9 cellular contexts compared by ENCODE assay signal in the genomic region with DNA sequence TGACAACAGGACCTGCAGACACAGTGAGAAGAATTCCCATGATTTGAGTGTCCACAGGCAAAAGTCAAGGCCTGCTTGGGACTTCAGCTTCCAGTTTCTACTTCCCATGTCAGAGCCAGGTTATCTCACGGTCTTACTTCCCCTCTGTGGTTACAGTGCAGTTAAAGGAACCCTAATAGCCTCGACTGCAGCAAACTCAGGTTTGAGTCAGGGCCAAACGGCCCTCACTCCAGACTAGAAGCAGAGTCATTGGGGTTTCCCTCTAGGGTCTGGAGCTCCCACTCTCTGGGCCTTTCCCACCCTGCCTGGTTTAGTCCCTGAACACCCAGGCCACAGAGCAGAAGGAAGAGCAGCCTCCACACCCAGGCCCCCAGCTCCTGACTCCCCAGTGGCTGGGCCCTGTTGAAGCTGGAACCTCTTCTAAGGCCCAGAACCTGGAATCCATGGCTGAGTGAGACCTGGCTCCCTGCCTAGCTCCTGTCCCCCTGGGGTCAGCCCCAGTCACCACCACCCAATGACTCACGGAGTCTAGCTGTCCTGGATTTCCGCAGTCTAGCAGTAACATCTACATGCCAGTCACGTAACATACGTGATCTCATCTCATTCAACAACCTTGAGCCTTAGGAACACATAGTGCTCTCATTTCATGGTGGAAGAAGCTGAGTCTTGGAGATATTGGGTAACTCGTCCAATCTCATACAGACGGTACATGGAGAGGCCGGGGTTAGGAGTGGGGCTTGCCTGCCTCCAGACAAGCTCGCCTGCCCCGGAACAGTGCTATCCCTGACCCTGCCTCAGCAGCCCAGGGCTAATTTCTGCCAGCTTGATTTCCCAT. TPM values are rescaled to one million over a fixed set of nuclear protein-coding genes. Genes with fewer than 3 reads are reported as not detected.
DNase-seq lines count a peak whose midpoint lies in the region; ATAC-seq and TF ChIP-seq lines count a peak whose summit lies in the region.
"Had no signal": no experiment of that assay in that cellular context is flagged by ENCODE, and none has a peak within 500 bp of the region (broad histone marks: within the 10 kb centered on the region; RNA-seq: fewer than 3 reads in every experiment).

No MANE protein-coding gene starts in this region.

- H3K4me1 Mint-ChIP-seq in stimulated activated naive CD8-positive, alpha-beta T cell treated with anti-CD3 and anti-CD28 coated beads, Interleukin-15, Interleukin-2, amounts not matched to agents 100 ng/mL and 50 ng/mL, for 24 hours (ENCODE audit: low read depth) = peaks cover 4% of the 10 kb centered on the region

- no peaks in the 10 kb centered on the region for H3K9me3 Mint-ChIP-seq in stimulated activated naive CD8-positive, alpha-beta T cell treated with anti-CD3 and anti-CD28 coated beads, Interleukin-15, Interleukin-2, amounts not matched to agents 100 ng/mL and 50 ng/mL, for 24 hours

- ATAC-seq in GM21717 (IDR thresholded peaks at IDR 0.05; ENCODE audit: unreplicated experiment) = peak; percentile 53
- ATAC-seq in foreskin keratinocyte = peak; percentile 80

- no peak for TF ChIP-seq CTCF in NB4 (IDR thresholded peaks at IDR 0.05; ENCODE audit: low read depth, low read length)
- no peak for TF ChIP-seq CTCF in foreskin keratinocyte (conservative IDR thresholded peaks at IDR 0.05)

- H3K36me3 Mint-ChIP-seq in stimulated activated naive CD8-positive, alpha-beta T cell treated with anti-CD3 and anti-CD28 coated beads, Interleukin-15, Interleukin-2, amounts not matched to agents 100 ng/mL and 50 ng/mL, for 24 hours (ENCODE audit: low read depth) = no peaks in the 10 kb centered on the region

- H3K27ac Mint-ChIP-seq in stimulated activated naive CD8-positive, alpha-beta T cell treated with anti-CD3 and anti-CD28 coated beads, Interleukin-15, Interleukin-2, amounts not matched to agents 100 ng/mL and 50 ng/mL, for 24 hours = peak overlapping the region; percentile 26

- peaks cover 6% of the 10 kb centered on the region for H3K4me1 ChIP-seq in foreskin keratinocyte

- peak; percentile 92 for DNase-seq in NB4 (ENCODE audit: low read depth)
- DNase-seq in foreskin keratinocyte = peak; percentile 26 to 69
- no peak for DNase-seq in HuH-7 (ENCODE audit: low spot score)
- no peak for DNase-seq in activated CD4-positive, alpha-beta T cell treated with anti-CD3 and anti-CD28 coated beads, Interleukin-2, amount 50 U/mL, for 4 hours
- DNase-seq in effector CD8-positive, alpha-beta T cell (lab: John Stamatoyannopoulos, UW) = no peak

- no peak overlapping the region for H3K27ac ChIP-seq in foreskin keratinocyte

- no peaks in the 10 kb centered on the region for H3K27me3 ChIP-seq in foreskin keratinocyte

- no peak for TF ChIP-seq POLR2A in NB4 (IDR thresholded peaks at IDR 0.05; ENCODE audit: extremely low read depth, insufficient read length)

- H3K4me3 ChIP-seq in NB4 (ENCODE audit: low read depth, low read length) = no peak overlapping the region

- H3K27me3 Mint-ChIP-seq in stimulated activated naive CD8-positive, alpha-beta T cell treated with anti-CD3 and anti-CD28 coated beads, Interleukin-15, Interleukin-2, amounts not matched to agents 100 ng/mL and 50 ng/mL, for 24 hours = no peaks in the 10 kb centered on the region

- H3K4me3 Mint-ChIP-seq in stimulated activated naive CD8-positive, alpha-beta T cell treated with anti-CD3 and anti-CD28 coated beads, Interleukin-15, Interleukin-2, amounts not matched to agents 100 ng/mL and 50 ng/mL, for 24 hours = no peak overlapping the region

RNA-seq across cellular contexts. Expression of gene GHRH, which starts 9.2 kb away (rescaled TPM):
- not detected in 2 replicates for total RNA-seq in foreskin keratinocyte
- polyA plus RNA-seq in foreskin keratinocyte = not detected in 2 replicates
- total RNA-seq: LHCN-M2, myocyte had no signal

RNA-seq across cellular contexts. Expression of gene MANBAL, which starts 18.7 kb away (rescaled TPM):
- 46.6 and 50.0 TPM in 2 replicates for total RNA-seq in foreskin keratinocyte
- polyA plus RNA-seq in foreskin keratinocyte = 87.1 and 96.4 TPM in 2 replicates

Comparison
In these comparisons a context has a peak if more than half of its experiments do, and no peak if none do; other contexts are left out.
1. DNase-seq: peak in NB4 (single experiment) and foreskin keratinocyte (2 of 2); none in HuH-7 (single experiment), activated CD4-positive, alpha-beta T cell treated with anti-CD3 and anti-CD28 coated beads, Interleukin-2, amount 50 U/mL, for 4 hours (0 of 2) and effector CD8-positive, alpha-beta T cell (single experiment).